Comparison of ENCODE assay signal across 18 cellular contexts in genomic region chr3:150158974-150159625, GRCh38.
DNase-seq lines count a peak whose midpoint lies in the region; ATAC-seq and TF ChIP-seq lines count a peak whose summit lies in the region.
"Had no signal": no experiment of that assay in that cellular context is flagged by ENCODE, and none has a peak within 500 bp of the region (broad histone marks: within the 10 kb centered on the region; RNA-seq: fewer than 3 reads in every experiment).

No MANE protein-coding gene starts in this region.

- H3K4me3 ChIP-seq in mucosa of descending colon = no peak overlapping the region
- H3K4me3 ChIP-seq: hepatocyte, thyroid gland had no signal

- intact Hi-C loops in mucosa of descending colon (cut with DNase I, micrococcal nuclease) = no loop called here

- no peaks in the 10 kb centered on the region for H3K9me3 ChIP-seq in mucosa of descending colon
- H3K9me3 ChIP-seq: thyroid gland had no signal

- H3K4me1 ChIP-seq in mucosa of descending colon (ENCODE audit: low read depth) = no peaks in the 10 kb centered on the region
- H3K4me1 ChIP-seq: thyroid gland had no signal

- TF ChIP-seq CTCF in mucosa of descending colon (IDR thresholded peaks at IDR 0.05) = no peak

- H3K36me3 ChIP-seq in mucosa of descending colon (ENCODE audit: low read depth) = no peaks in the 10 kb centered on the region
- H3K36me3 ChIP-seq: thyroid gland had no signal

- peak; percentile 16 for DNase-seq in DMS53 (lab: John Stamatoyannopoulos, UW)
- no peak for DNase-seq in DMS53 treated with DMSO at 0.1 percent for 48 hours (lab: John Stamatoyannopoulos, UW; ENCODE audit: unreplicated experiment)
- DNase-seq in NCI-H69 (lab: John Stamatoyannopoulos, UW) = peak; percentile 53
- DNase-seq in fibroblast of peridontal ligament (ENCODE audit: extremely low read depth) = peak; percentile 69
- DNase-seq in stromal cell of bone marrow (ENCODE audit: low read depth) = peak; percentile 24
- no peak for DNase-seq in mucosa of descending colon
- no peak for DNase-seq in NCI-H2227 (lab: John Stamatoyannopoulos, UW; ENCODE audit: unreplicated experiment)
- no peak for DNase-seq in epidermal melanocyte (ENCODE audit: insufficient read length, low spot score)
- DNase-seq: activated CD4-positive, CD25-positive, alpha-beta regulatory T cell; activated CD8-positive, alpha-beta memory T cell treated with anti-CD3 and anti-CD28 coated beads, Interleukin-2, amount 10 ng/mL, durations not matched to agents 7 days and 5 days; CD4-positive, alpha-beta T cell; central memory CD4-positive, alpha-beta T cell; left colon; T-cell; thyroid gland had no signal

- no peak for ATAC-seq in mucosa of descending colon
- ATAC-seq: activated CD8-positive, alpha-beta memory T cell treated with anti-CD3 and anti-CD28 coated beads, Interleukin-2, amount 10 ng/mL, durations not matched to agents 7 days and 5 days; HepG2; left colon; Panc1; T-cell had no signal

Comparison
In these comparisons a context has a peak if more than half of its experiments do, and no peak if none do; other contexts are left out.
1. DNase-seq: peak in DMS53 (single experiment), NCI-H69 (single experiment), fibroblast of peridontal ligament (single experiment) and stromal cell of bone marrow (single experiment); none in DMS53 treated with DMSO at 0.1 percent for 48 hours (single experiment), mucosa of descending colon (0 of 3), NCI-H2227 (single experiment) and epidermal melanocyte (single experiment).